ENCODE assay signal across 21 cellular contexts in the genomic region with DNA sequence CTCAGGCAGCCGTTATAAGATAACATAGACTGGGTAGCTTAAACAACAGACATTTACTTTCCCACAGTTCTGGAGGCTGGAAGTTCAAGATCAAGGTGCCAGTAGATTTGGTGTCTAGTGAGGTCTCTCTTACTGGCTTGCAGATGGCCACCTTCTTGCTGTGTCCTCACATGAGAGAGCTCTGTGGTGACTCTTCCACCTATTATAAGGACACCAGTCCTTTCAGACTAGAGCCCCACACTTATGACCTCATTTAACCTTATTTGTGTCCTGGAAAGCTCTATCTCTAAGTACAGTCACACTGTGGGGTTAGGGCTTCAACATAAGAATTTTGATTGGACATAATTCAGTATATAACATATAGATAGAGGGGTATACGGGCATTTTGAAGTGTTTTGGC.
DNase-seq lines count a peak whose midpoint lies in the region; ATAC-seq and TF ChIP-seq lines count a peak whose summit lies in the region.
"Had no signal": no experiment of that assay in that cellular context is flagged by ENCODE, and none has a peak within 500 bp of the region (broad histone marks: within the 10 kb centered on the region; RNA-seq: fewer than 3 reads in every experiment).

No MANE protein-coding gene starts in this region.

- peaks cover 36 to 50% of the 10 kb centered on the region in 2 donors for H3K4me1 Mint-ChIP-seq in natural killer cell
- peaks cover 21 to 32% of the 10 kb centered on the region in 2 donors for H3K4me1 Mint-ChIP-seq in natural killer cell treated with Interleukin-12 subunit alpha and Interleukin-12 subunit beta and Interleukin-15 and Interleukin-18, amount 100 ng/mL, for 72 hours (ENCODE audit: low read depth in 2 of 2)
- H3K4me1 Mint-ChIP-seq in progenitor cell of endocrine pancreas (ENCODE audit: low read depth): peaks cover 18% of the 10 kb centered on the region
- H3K4me1 Mint-ChIP-seq: CD14-positive monocyte had no signal

- no peak for ATAC-seq in natural killer cell
- no peak for ATAC-seq in natural killer cell treated with Interleukin-12 subunit alpha and Interleukin-12 subunit beta and Interleukin-15 and Interleukin-18, amount 100 ng/mL, for 72 hours
- ATAC-seq: A549, GM12878 had no signal

- H3K27me3 Mint-ChIP-seq in natural killer cell (ENCODE audit: low read depth in 2 of 2) (no peaks in the 10 kb centered on the region), progenitor cell of endocrine pancreas (no peaks in the 10 kb centered on the region)
- H3K27me3 Mint-ChIP-seq in natural killer cell treated with Interleukin-12 subunit alpha and Interleukin-12 subunit beta and Interleukin-15 and Interleukin-18, amount 100 ng/mL, for 72 hours: no peaks in the 10 kb centered on the region
- H3K27me3 Mint-ChIP-seq: CD4-positive, alpha-beta T cell; CD8-positive, alpha-beta memory T cell had no signal

- H3K4me3 ChIP-seq in WERI-Rb-1 (ENCODE audit: low read depth, low read length): no peak overlapping the region
- H3K4me3 ChIP-seq: A549; BLaER1 treated with 17β-estradiol and CSF1 and Interleukin-3, amounts not matched to agents 10 nM and 100 nM; GM12878; GM23248 had no signal

- H3K9me3 ChIP-seq in WERI-Rb-1 (ENCODE audit: severe bottlenecking): no peaks in the 10 kb centered on the region
- H3K9me3 ChIP-seq: A549, BE2C had no signal

- H3K36me3 ChIP-seq in WERI-Rb-1: no peaks in the 10 kb centered on the region
- H3K36me3 ChIP-seq: BE2C had no signal

- H3K9me3 Mint-ChIP-seq in natural killer cell (no peaks in the 10 kb centered on the region), progenitor cell of endocrine pancreas (ENCODE audit: low read depth) (peaks cover 3% of the 10 kb centered on the region)
- H3K9me3 Mint-ChIP-seq in natural killer cell treated with Interleukin-12 subunit alpha and Interleukin-12 subunit beta and Interleukin-15 and Interleukin-18, amount 100 ng/mL, for 72 hours: peaks cover 3% of the 10 kb centered on the region
- H3K9me3 Mint-ChIP-seq: CD4-positive, alpha-beta T cell; CD8-positive, alpha-beta memory T cell had no signal

- DNase-seq in natural killer cell: no peak
- no peak for DNase-seq in natural killer cell treated with Interleukin-12 subunit alpha and Interleukin-12 subunit beta and Interleukin-15 and Interleukin-18, amount 100 ng/mL, for 72 hours (ENCODE audit: low spot score)
- DNase-seq in WERI-Rb-1: peak; percentile 8
- DNase-seq in progenitor cell of endocrine pancreas (ENCODE audit: low spot score, unreplicated experiment): no peak
- DNase-seq in NCI-H1092 (lab: John Stamatoyannopoulos, UW): no peak
- DNase-seq in GM03348 (ENCODE audit: low spot score): no peak
- DNase-seq: 8988T; ACHN; AML-193; BE2C; Calu3; CD4-positive, alpha-beta T cell; CD8-positive, alpha-beta memory T cell; DND-41; GM23248; H7; HCEC 1CT had no signal

- no peak overlapping the region for H3K4me3 Mint-ChIP-seq in natural killer cell
- H3K4me3 Mint-ChIP-seq in natural killer cell treated with Interleukin-12 subunit alpha and Interleukin-12 subunit beta and Interleukin-15 and Interleukin-18, amount 100 ng/mL, for 72 hours: no peak overlapping the region
- H3K4me3 Mint-ChIP-seq in progenitor cell of endocrine pancreas (ENCODE audit: low read depth): no peak overlapping the region
- H3K4me3 Mint-ChIP-seq: CD14-positive monocyte; CD4-positive, alpha-beta T cell; CD8-positive, alpha-beta memory T cell had no signal

- H3K27me3 ChIP-seq in WERI-Rb-1 (ENCODE audit: insufficient read depth, low read depth, severe bottlenecking): no peaks in the 10 kb centered on the region
- H3K27me3 ChIP-seq: BLaER1 treated with 17β-estradiol and CSF1 and Interleukin-3, amounts not matched to agents 10 nM and 100 nM had no signal

- H3K36me3 Mint-ChIP-seq in natural killer cell (peaks cover 29% of the 10 kb centered on the region), progenitor cell of endocrine pancreas (ENCODE audit: insufficient read depth) (peaks cover 49% of the 10 kb centered on the region)
- peaks cover 54% of the 10 kb centered on the region for H3K36me3 Mint-ChIP-seq in natural killer cell treated with Interleukin-12 subunit alpha and Interleukin-12 subunit beta and Interleukin-15 and Interleukin-18, amount 100 ng/mL, for 72 hours

- no peak overlapping the region for H3K27ac ChIP-seq in WERI-Rb-1
- H3K27ac ChIP-seq: A549; BLaER1 treated with 17β-estradiol and CSF1 and Interleukin-3, amounts not matched to agents 10 nM and 100 nM; GM23248 had no signal

- H3K27ac Mint-ChIP-seq in natural killer cell (peak overlapping the region; percentile 15 to 68), progenitor cell of endocrine pancreas (peak overlapping the region; percentile 41)
- H3K27ac Mint-ChIP-seq in natural killer cell treated with Interleukin-12 subunit alpha and Interleukin-12 subunit beta and Interleukin-15 and Interleukin-18, amount 100 ng/mL, for 72 hours: no peak overlapping the region
- H3K27ac Mint-ChIP-seq: CD14-positive monocyte; CD4-positive, alpha-beta T cell had no signal

- TF ChIP-seq CTCF in natural killer cell (IDR thresholded peaks at IDR 0.05): no peak
- no peak for TF ChIP-seq CTCF in WERI-Rb-1 (IDR thresholded peaks at IDR 0.05; ENCODE audit: low read depth, low read length)
- no peak for TF ChIP-seq CTCF in progenitor cell of endocrine pancreas (IDR thresholded peaks at IDR 0.05; ENCODE audit: unreplicated experiment)

- intact Hi-C loops in natural killer cell (cut with micrococcal nuclease): no loop called here

Comparison
In these comparisons a context has a peak if more than half of its experiments do, and no peak if none do; other contexts are left out.
1. H3K27ac Mint-ChIP-seq: peak in natural killer cell (2 of 2) and progenitor cell of endocrine pancreas (single experiment); none in natural killer cell treated with Interleukin-12 subunit alpha and Interleukin-12 subunit beta and Interleukin-15 and Interleukin-18, amount 100 ng/mL, for 72 hours (0 of 2).